33 cellular contexts compared by ENCODE assay signal in genomic region chr14:81143793-81144192, GRCh38.
"Had no signal": no experiment of that assay in that cellular context is flagged by ENCODE, and none has a peak within 500 bp of the region (broad histone marks: within the 10 kb centered on the region; RNA-seq: fewer than 3 reads in every experiment).

No MANE protein-coding gene starts in this region.

- H3K27me3 ChIP-seq: brain microvascular endothelial cell, esophagus squamous epithelium, gastroesophageal sphincter, heart right ventricle had no signal

- H3K27me3 Mint-ChIP-seq: activated B cell treated with CpG ODN at 0.5 μM for 24 hours; activated CD8-positive, alpha-beta T cell treated with anti-CD3 and anti-CD28 coated beads for 36 hours; activated naive CD8-positive, alpha-beta T cell; activated T-helper 17 cell treated with anti-CD3 and anti-CD28 coated beads, Interleukin-2, amount 50 U/mL, for 72 hours; T-helper 17 cell had no signal

- H3K9me3 ChIP-seq: esophagus squamous epithelium, gastroesophageal sphincter, heart right ventricle had no signal

- H3K4me3 ChIP-seq: esophagus squamous epithelium, gastroesophageal sphincter, heart right ventricle had no signal

- H3K4me3 Mint-ChIP-seq: activated B cell treated with CpG ODN at 0.5 μM for 24 hours; activated CD8-positive, alpha-beta T cell treated with anti-CD3 and anti-CD28 coated beads for 36 hours; activated naive CD8-positive, alpha-beta T cell; activated T-cell treated with anti-CD3 and anti-CD28 coated beads, Interleukin-2, amount 50 U/mL, for 4 hours; activated T-helper 17 cell treated with anti-CD3 and anti-CD28 coated beads, Interleukin-2, amount 50 U/mL, for 72 hours; effector memory CD8-positive, alpha-beta T cell; T-helper 17 cell; T-helper 2 cell treated with Interferon-gamma antibody and Interleukin-4, amounts not matched to agents 5 μg/mL and 100 μg/mL, for 36 hours had no signal

- H3K9me3 Mint-ChIP-seq: activated B cell treated with CpG ODN at 0.5 μM for 24 hours; activated CD8-positive, alpha-beta T cell treated with anti-CD3 and anti-CD28 coated beads for 36 hours; activated T-cell treated with anti-CD3 and anti-CD28 coated beads, Interleukin-2, amount 50 U/mL, for 4 hours; effector memory CD8-positive, alpha-beta T cell; T-helper 2 cell treated with Interferon-gamma antibody and Interleukin-4, amounts not matched to agents 5 μg/mL and 100 μg/mL, for 36 hours had no signal

- DNase-seq: activated B cell treated with CpG ODN at 0.5 μM for 24 hours; activated CD4-positive, alpha-beta T cell treated with anti-CD3 and anti-CD28 coated beads for 48 hours; activated CD4-positive, alpha-beta T cell treated with anti-CD3 and anti-CD28 coated beads, Interleukin-2, amount 50 U/mL, for 1 hour; activated CD4-positive, alpha-beta T cell treated with anti-CD3 and anti-CD28 coated beads, Interleukin-2, amount 50 U/mL, for 48 hours; activated CD8-positive, alpha-beta memory T cell treated with anti-CD3 and anti-CD28 coated beads for 24 hours; activated CD8-positive, alpha-beta T cell treated with anti-CD3 and anti-CD28 coated beads for 36 hours; activated effector memory CD4-positive, alpha-beta T cell treated with Interleukin-2 at 50 U/mL for 16 hours; activated gamma-delta T cell treated with Interleukin-2 at 50 U/mL for 16 hours; activated naive CD4-positive, alpha-beta T cell treated with anti-CD3 and anti-CD28 coated beads, Interleukin-2, amount 50 U/mL, for 16 hours; activated naive CD4-positive, alpha-beta T cell treated with Interleukin-2 at 50 U/mL for 16 hours; activated T-cell treated with anti-CD3 and anti-CD28 coated beads, Interleukin-2, amount 50 U/mL, for 4 hours; amniotic stem cell; anterior cingulate cortex; brain microvascular endothelial cell; caudate nucleus; cortex of kidney; dermis blood vessel endothelial cell; effector CD4-positive, alpha-beta T cell; effector memory CD8-positive, alpha-beta T cell; erythroblast; esophagus squamous epithelium; foreskin melanocyte; heart right ventricle; T-helper 17 cell; T1000; WERI-Rb-1 had no signal

- H3K36me3 ChIP-seq: brain microvascular endothelial cell, esophagus squamous epithelium, gastroesophageal sphincter, heart right ventricle, WERI-Rb-1 had no signal

- H3K27ac ChIP-seq: brain microvascular endothelial cell, heart right ventricle, WERI-Rb-1 had no signal

- ATAC-seq: activated CD4-positive, CD25-positive, alpha-beta regulatory T cell treated with anti-CD3 and anti-CD28 coated beads, Interleukin-2, amount 50 U/mL, for 24 hours; activated CD8-positive, alpha-beta T cell treated with anti-CD3 and anti-CD28 coated beads for 36 hours; activated T-cell treated with anti-CD3 and anti-CD28 coated beads, Interleukin-2, amount 50 U/mL, for 4 hours; activated T-helper 17 cell treated with anti-CD3 and anti-CD28 coated beads, Interleukin-2, amount 50 U/mL, for 72 hours; effector memory CD8-positive, alpha-beta T cell; gastroesophageal sphincter; heart right ventricle; T-helper 17 cell had no signal

- FAIRE-seq: astrocyte, colon had no signal

- H3K4me1 Mint-ChIP-seq: activated T-helper 17 cell treated with anti-CD3 and anti-CD28 coated beads, Interleukin-2, amount 50 U/mL, for 72 hours had no signal

- H3K27ac Mint-ChIP-seq: activated B cell treated with CpG ODN at 0.5 μM for 24 hours; activated CD8-positive, alpha-beta T cell treated with anti-CD3 and anti-CD28 coated beads for 36 hours; activated naive CD8-positive, alpha-beta T cell; activated T-helper 17 cell treated with anti-CD3 and anti-CD28 coated beads, Interleukin-2, amount 50 U/mL, for 72 hours; effector memory CD8-positive, alpha-beta T cell; T-helper 17 cell; T-helper 2 cell treated with Interferon-gamma antibody and Interleukin-4, amounts not matched to agents 5 μg/mL and 100 μg/mL, for 36 hours had no signal
